In the genomic region with DNA sequence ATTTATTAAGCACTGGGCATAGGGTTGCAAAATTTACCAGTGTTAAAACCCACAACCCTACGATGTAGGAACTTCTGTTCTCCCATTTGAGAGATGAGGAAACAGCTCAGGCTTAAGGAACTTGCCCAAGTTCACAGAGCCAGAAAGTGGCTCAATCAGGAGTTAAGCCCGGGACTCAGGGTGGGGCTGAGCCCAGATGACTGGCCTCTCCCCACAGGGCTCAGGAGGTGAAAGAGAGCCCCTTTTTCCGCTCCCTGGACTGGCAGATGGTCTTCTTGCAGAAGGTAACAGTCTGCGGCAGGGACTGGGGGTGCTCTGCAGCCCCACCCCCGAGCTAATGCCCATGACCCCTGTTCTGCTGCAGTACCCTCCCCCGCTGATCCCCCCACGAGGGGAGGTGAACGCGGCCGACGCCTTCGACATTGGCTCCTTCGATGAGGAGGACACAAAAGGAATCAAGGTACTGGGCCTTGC, we compare ENCODE assay signal across 10 cellular contexts. TPM values are rescaled to one million over a fixed set of nuclear protein-coding genes. Genes with fewer than 3 reads are reported as not detected.
DNase-seq lines count a peak whose midpoint lies in the region; ATAC-seq and TF ChIP-seq lines count a peak whose summit lies in the region.
"Had no signal": no experiment of that assay in that cellular context is flagged by ENCODE, and none has a peak within 500 bp of the region (broad histone marks: within the 10 kb centered on the region; RNA-seq: fewer than 3 reads in every experiment).

No MANE protein-coding gene starts in this region.

- ATAC-seq in HG02884 (IDR thresholded peaks at IDR 0.05; ENCODE audit: unreplicated experiment): no peak
- ATAC-seq: esophagus mucosa had no signal

- POLR2A ChIA-PET in A673 (lab: Charles Lee; ENCODE audit: low non-redundant PET): no interaction called here

- DNase-seq in A673 (ENCODE audit: low spot score) (no peak), HuH-7.5 (ENCODE audit: low spot score) (no peak), nephron progenitor cell (no peak), NK-92 (lab: John Stamatoyannopoulos, UW; ENCODE audit: unreplicated experiment) (no peak)
- no peak for DNase-seq in activated T-helper 1 cell treated with anti-CD3 and anti-CD28 coated beads, Interleukin-12 subunit alpha, Interleukin-12 subunit beta, Interleukin-2, Interleukin-4 antibody, amounts not matched to agents 30 ng/mL and 10 ng/mL and 1 ng/mL, durations not matched to agents 14 hours and 24 hours and 36 hours (ENCODE audit: low spot score)

- H3K27ac ChIP-seq in A673 (ENCODE audit: low read depth, low read length, poor library complexity, severe bottlenecking): peak overlapping the region; percentile 1

- peaks cover 11% of the 10 kb centered on the region for H3K4me1 ChIP-seq in A673 (ENCODE audit: insufficient read depth, low read length, poor library complexity, severe bottlenecking)
- H3K4me1 ChIP-seq in mononuclear cell (ENCODE audit: insufficient read depth, low read length): peaks cover 99% of the 10 kb centered on the region

- H3K9me3 ChIP-seq in A673 (ENCODE audit: low read depth, low read length, poor library complexity, severe bottlenecking) (no peaks in the 10 kb centered on the region), mononuclear cell (ENCODE audit: low read depth, low read length) (no peaks in the 10 kb centered on the region)

- H3K27ac Mint-ChIP-seq in IgD-negative memory B cell (peak overlapping the region in 2 of 3 donors; percentile 88 to 96), nephron progenitor cell (no peak overlapping the region)
- H3K27ac Mint-ChIP-seq in activated T-helper 1 cell treated with anti-CD3 and anti-CD28 coated beads, Interleukin-12 subunit alpha, Interleukin-12 subunit beta, Interleukin-2, Interleukin-4 antibody, amounts not matched to agents 30 ng/mL and 10 ng/mL and 1 ng/mL, durations not matched to agents 14 hours and 24 hours and 36 hours: peak overlapping the region; percentile 70
- H3K27ac Mint-ChIP-seq: nephron had no signal

- TF ChIP-seq CTCF in A673 (conservative IDR thresholded peaks at IDR 0.05; ENCODE audit: low read depth, low read length) (no peak), nephron progenitor cell (IDR thresholded peaks at IDR 0.05) (no peak)

- BruUV-seq in A673 (replicated peaks; lab: Mats Ljungman, UMichigan): no TSS peak

- CTCF ChIA-PET in A673 (lab: Charles Lee): no interaction called here

- peaks cover 3% of the 10 kb centered on the region for H3K36me3 Mint-ChIP-seq in IgD-negative memory B cell
- peaks cover 35% of the 10 kb centered on the region for H3K36me3 Mint-ChIP-seq in activated T-helper 1 cell treated with anti-CD3 and anti-CD28 coated beads, Interleukin-12 subunit alpha, Interleukin-12 subunit beta, Interleukin-2, Interleukin-4 antibody, amounts not matched to agents 30 ng/mL and 10 ng/mL and 1 ng/mL, durations not matched to agents 14 hours and 24 hours and 36 hours (ENCODE audit: low read depth)
- peaks cover 7% of the 10 kb centered on the region for H3K36me3 Mint-ChIP-seq in nephron progenitor cell (ENCODE audit: low read depth)

- intact Hi-C loops in A673 (cut with micrococcal nuclease; ENCODE audit: unreplicated experiment): no loop called here
- intact Hi-C loops in activated T-helper 1 cell treated with anti-CD3 and anti-CD28 coated beads, Interleukin-12 subunit alpha, Interleukin-12 subunit beta, Interleukin-2, Interleukin-4 antibody, amounts not matched to agents 30 ng/mL and 10 ng/mL and 1 ng/mL, durations not matched to agents 14 hours and 24 hours and 36 hours (cut with micrococcal nuclease): no loop called here

- H3K27me3 ChIP-seq in A673 (replicated peaks; ENCODE audit: insufficient read depth, low read depth, low read length, poor library complexity) (no peaks in the 10 kb centered on the region), mononuclear cell (ENCODE audit: insufficient read depth, low read length) (no peaks in the 10 kb centered on the region)

- H3K4me3 ChIP-seq in A673 (ENCODE audit: low read depth, low read length, poor library complexity, severe bottlenecking) (no peak overlapping the region), mononuclear cell (ENCODE audit: low read length) (peak overlapping the region; percentile 26)

- H3K9me3 Mint-ChIP-seq in IgD-negative memory B cell (no peaks in the 10 kb centered on the region), nephron progenitor cell (no peaks in the 10 kb centered on the region)
- no peaks in the 10 kb centered on the region for H3K9me3 Mint-ChIP-seq in activated T-helper 1 cell treated with anti-CD3 and anti-CD28 coated beads, Interleukin-12 subunit alpha, Interleukin-12 subunit beta, Interleukin-2, Interleukin-4 antibody, amounts not matched to agents 30 ng/mL and 10 ng/mL and 1 ng/mL, durations not matched to agents 14 hours and 24 hours and 36 hours
- H3K9me3 Mint-ChIP-seq: nephron had no signal

- peaks cover 85% of the 10 kb centered on the region for H3K36me3 ChIP-seq in A673 (ENCODE audit: insufficient read depth, low read length, poor library complexity, severe bottlenecking)

- peak overlapping the region in 1 of 4 donors; percentile 32 for H3K4me3 Mint-ChIP-seq in IgD-negative memory B cell
- H3K4me3 Mint-ChIP-seq in activated T-helper 1 cell treated with anti-CD3 and anti-CD28 coated beads, Interleukin-12 subunit alpha, Interleukin-12 subunit beta, Interleukin-2, Interleukin-4 antibody, amounts not matched to agents 30 ng/mL and 10 ng/mL and 1 ng/mL, durations not matched to agents 14 hours and 24 hours and 36 hours: no peak overlapping the region
- H3K4me3 Mint-ChIP-seq in nephron progenitor cell: no peak overlapping the region
- H3K4me3 Mint-ChIP-seq: nephron had no signal

- peaks cover 4% of the 10 kb centered on the region for H3K27me3 Mint-ChIP-seq in IgD-negative memory B cell
- no peaks in the 10 kb centered on the region for H3K27me3 Mint-ChIP-seq in activated T-helper 1 cell treated with anti-CD3 and anti-CD28 coated beads, Interleukin-12 subunit alpha, Interleukin-12 subunit beta, Interleukin-2, Interleukin-4 antibody, amounts not matched to agents 30 ng/mL and 10 ng/mL and 1 ng/mL, durations not matched to agents 14 hours and 24 hours and 36 hours (ENCODE audit: insufficient read depth)
- no peaks in the 10 kb centered on the region for H3K27me3 Mint-ChIP-seq in nephron progenitor cell (ENCODE audit: low read depth, poor library complexity)

- H3K4me1 Mint-ChIP-seq in IgD-negative memory B cell (peaks cover 8 to 29% (median 23%) of the 10 kb centered on the region in 3 donors), nephron progenitor cell (peaks cover 14% of the 10 kb centered on the region)
- peaks cover 44% of the 10 kb centered on the region for H3K4me1 Mint-ChIP-seq in activated T-helper 1 cell treated with anti-CD3 and anti-CD28 coated beads, Interleukin-12 subunit alpha, Interleukin-12 subunit beta, Interleukin-2, Interleukin-4 antibody, amounts not matched to agents 30 ng/mL and 10 ng/mL and 1 ng/mL, durations not matched to agents 14 hours and 24 hours and 36 hours (ENCODE audit: low read depth)

RNA-seq across cellular contexts. Expression of a gene that starts 5.6 kb away (rescaled TPM):
- total RNA-seq in A673 (2021): 94.2 and 101 TPM in 2 replicates
- polyA plus RNA-seq in IgD-negative memory B cell: 17.3 TPM
- 124 and 129 TPM in 2 replicates for total RNA-seq in activated T-helper 1 cell treated with anti-CD3 and anti-CD28 coated beads, Interleukin-12 subunit alpha, Interleukin-12 subunit beta, Interleukin-2, Interleukin-4 antibody, amounts not matched to agents 30 ng/mL and 10 ng/mL and 1 ng/mL, durations not matched to agents 14 hours and 24 hours and 36 hours
- total RNA-seq in mononuclear cell: 48.4 TPM

RNA-seq across cellular contexts. Expression of a gene that starts 17.3 kb away (rescaled TPM):
- total RNA-seq in A673 (2021): 88.6 and 92.6 TPM in 2 replicates
- 26.2 TPM for polyA plus RNA-seq in IgD-negative memory B cell
- total RNA-seq in activated T-helper 1 cell treated with anti-CD3 and anti-CD28 coated beads, Interleukin-12 subunit alpha, Interleukin-12 subunit beta, Interleukin-2, Interleukin-4 antibody, amounts not matched to agents 30 ng/mL and 10 ng/mL and 1 ng/mL, durations not matched to agents 14 hours and 24 hours and 36 hours: 249 and 250 TPM in 2 replicates
- 185 TPM for total RNA-seq in mononuclear cell

RNA-seq across cellular contexts. Expression of a gene that starts 19.8 kb away (rescaled TPM):
- total RNA-seq in A673 (2021) (5.5 and 7.8 TPM in 2 replicates), mononuclear cell (4.6 TPM)
- polyA plus RNA-seq in IgD-negative memory B cell: 5.5 TPM
- 9.2 and 9.4 TPM in 2 replicates for total RNA-seq in activated T-helper 1 cell treated with anti-CD3 and anti-CD28 coated beads, Interleukin-12 subunit alpha, Interleukin-12 subunit beta, Interleukin-2, Interleukin-4 antibody, amounts not matched to agents 30 ng/mL and 10 ng/mL and 1 ng/mL, durations not matched to agents 14 hours and 24 hours and 36 hours
